In the genomic region with DNA sequence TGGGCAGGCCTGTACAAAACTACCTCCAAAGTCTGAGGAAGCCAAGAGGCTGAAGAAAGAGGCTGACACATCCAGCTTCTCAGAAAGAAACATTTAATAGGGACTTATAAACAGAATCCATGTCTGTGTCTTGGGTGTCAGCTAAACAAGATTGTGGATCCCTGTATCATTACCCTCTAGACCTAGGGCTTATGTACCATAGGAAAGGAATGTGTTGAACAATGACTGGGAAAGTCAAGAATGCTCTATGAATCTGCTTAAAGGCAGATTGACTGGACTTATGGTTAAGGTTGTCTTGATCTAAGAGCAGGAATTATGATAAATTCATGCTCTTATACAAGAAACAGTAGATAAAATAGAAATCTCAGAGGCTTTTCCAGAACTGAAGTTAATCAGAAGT, we compare ENCODE assay signal across 26 cellular contexts.
DNase-seq lines count a peak whose midpoint lies in the region; ATAC-seq and TF ChIP-seq lines count a peak whose summit lies in the region.
"Had no signal": no experiment of that assay in that cellular context is flagged by ENCODE, and none has a peak within 500 bp of the region (broad histone marks: within the 10 kb centered on the region; RNA-seq: fewer than 3 reads in every experiment).

No MANE protein-coding gene starts in this region.

- peaks cover 4 to 17% (median 14%) of the 10 kb centered on the region in 7 donors for H3K9me3 Mint-ChIP-seq in CD14-positive monocyte
- peaks cover 15% of the 10 kb centered on the region for H3K9me3 Mint-ChIP-seq in natural killer cell treated with Interleukin-12 subunit alpha and Interleukin-12 subunit beta and Interleukin-15 and Interleukin-18, amount 100 ng/mL, for 72 hours

- no peak overlapping the region for H3K4me3 Mint-ChIP-seq in CD14-positive monocyte
- no peak overlapping the region for H3K4me3 Mint-ChIP-seq in natural killer cell treated with Interleukin-12 subunit alpha and Interleukin-12 subunit beta and Interleukin-15 and Interleukin-18, amount 100 ng/mL, for 72 hours
- H3K4me3 Mint-ChIP-seq: CD4-positive, alpha-beta memory T cell; IgD-negative memory B cell had no signal

- ATAC-seq in foreskin keratinocyte = peak; percentile 37
- no peak for ATAC-seq in natural killer cell treated with Interleukin-12 subunit alpha and Interleukin-12 subunit beta and Interleukin-15 and Interleukin-18, amount 100 ng/mL, for 72 hours
- ATAC-seq: A549, HCT116, Right ventricle myocardium inferior, SK-N-SH treated with all-trans-retinoic acid at 6 μM for 48 hours had no signal

- H3K4me1 Mint-ChIP-seq in CD14-positive monocyte = no peaks in the 10 kb centered on the region
- peaks cover 0 to 3% of the 10 kb centered on the region in 2 donors for H3K4me1 Mint-ChIP-seq in natural killer cell treated with Interleukin-12 subunit alpha and Interleukin-12 subunit beta and Interleukin-15 and Interleukin-18, amount 100 ng/mL, for 72 hours (ENCODE audit: low read depth in 2 of 2)
- H3K4me1 Mint-ChIP-seq: CD4-positive, alpha-beta memory T cell; IgD-negative memory B cell had no signal

- H3K27me3 Mint-ChIP-seq in CD14-positive monocyte (ENCODE audit: low read depth in 3 of 3) = peaks cover 1 to 3% (median 2%) of the 10 kb centered on the region in 3 donors
- peaks cover 0 to 4% of the 10 kb centered on the region in 2 donors for H3K27me3 Mint-ChIP-seq in natural killer cell treated with Interleukin-12 subunit alpha and Interleukin-12 subunit beta and Interleukin-15 and Interleukin-18, amount 100 ng/mL, for 72 hours
- H3K27me3 Mint-ChIP-seq: IgD-negative memory B cell had no signal

- DNase-seq in M059J (ENCODE audit: low read depth) = peak; percentile 47
- DNase-seq in amniotic epithelial cell (ENCODE audit: low read depth) = peak; percentile 74
- peak in 1 of 2 donors; percentile 72 for DNase-seq in foreskin keratinocyte
- DNase-seq in CD14-positive monocyte (ENCODE audit: low spot score) = no peak
- DNase-seq in natural killer cell treated with Interleukin-12 subunit alpha and Interleukin-12 subunit beta and Interleukin-15 and Interleukin-18, amount 100 ng/mL, for 72 hours (ENCODE audit: low spot score) = no peak
- no peak for DNase-seq in iPS-NIHi7 (ENCODE audit: extremely low spot score)
- DNase-seq in amniotic stem cell (lab: John Stamatoyannopoulos, UW) = no peak
- DNase-seq: AML-193; CD4-positive, alpha-beta memory T cell; COR-L47; EL; GF-D8; NCI-H1092 treated with DMSO at 0.1 percent for 48 hours; NCI-H1436 treated with DMSO at 0.1 percent for 48 hours; NCI-H187 treated with DMSO at 0.1 percent for 48 hours; NCI-H2171 treated with DMSO at 0.1 percent for 48 hours; NCI-H524; NCI-H748 treated with DMSO at 0.1 percent for 48 hours; SJCRH30 had no signal

- no peaks in the 10 kb centered on the region for H3K27me3 ChIP-seq in foreskin keratinocyte
- H3K27me3 ChIP-seq: BLaER1 treated with 17β-estradiol and CSF1 and Interleukin-3, amounts not matched to agents 10 nM and 100 nM; SJCRH30 had no signal

- TF ChIP-seq CTCF in foreskin keratinocyte (conservative IDR thresholded peaks at IDR 0.05) = no peak
- TF ChIP-seq CTCF in CD14-positive monocyte (IDR thresholded peaks at IDR 0.05) = no peak

- H3K27ac ChIP-seq in foreskin keratinocyte = no peak overlapping the region
- H3K27ac ChIP-seq: A549; BLaER1 treated with 17β-estradiol and CSF1 and Interleukin-3, amounts not matched to agents 10 nM and 100 nM; KMS-11; SJCRH30 had no signal

- intact Hi-C loops in CD14-positive monocyte (cut with micrococcal nuclease) = no loop called here

- H3K36me3 Mint-ChIP-seq in CD14-positive monocyte = no peaks in the 10 kb centered on the region
- no peaks in the 10 kb centered on the region for H3K36me3 Mint-ChIP-seq in natural killer cell treated with Interleukin-12 subunit alpha and Interleukin-12 subunit beta and Interleukin-15 and Interleukin-18, amount 100 ng/mL, for 72 hours
- H3K36me3 Mint-ChIP-seq: CD4-positive, alpha-beta memory T cell had no signal

- no peaks in the 10 kb centered on the region for H3K4me1 ChIP-seq in foreskin keratinocyte
- H3K4me1 ChIP-seq: A549; BLaER1 treated with 17β-estradiol and CSF1 and Interleukin-3, amounts not matched to agents 10 nM and 100 nM; SJCRH30 had no signal

- no peak overlapping the region for H3K27ac Mint-ChIP-seq in CD14-positive monocyte
- H3K27ac Mint-ChIP-seq in natural killer cell treated with Interleukin-12 subunit alpha and Interleukin-12 subunit beta and Interleukin-15 and Interleukin-18, amount 100 ng/mL, for 72 hours = no peak overlapping the region
- H3K27ac Mint-ChIP-seq: CD4-positive, alpha-beta memory T cell; IgD-negative memory B cell had no signal

Comparison
In these comparisons a context has a peak if more than half of its experiments do, and no peak if none do; other contexts are left out.
1. DNase-seq: peak in M059J (single experiment) and amniotic epithelial cell (single experiment); none in CD14-positive monocyte (single experiment), natural killer cell treated with Interleukin-12 subunit alpha and Interleukin-12 subunit beta and Interleukin-15 and Interleukin-18, amount 100 ng/mL, for 72 hours (single experiment), iPS-NIHi7 (single experiment) and amniotic stem cell (single experiment).